16 cellular contexts compared by ENCODE assay signal in the genomic region with DNA sequence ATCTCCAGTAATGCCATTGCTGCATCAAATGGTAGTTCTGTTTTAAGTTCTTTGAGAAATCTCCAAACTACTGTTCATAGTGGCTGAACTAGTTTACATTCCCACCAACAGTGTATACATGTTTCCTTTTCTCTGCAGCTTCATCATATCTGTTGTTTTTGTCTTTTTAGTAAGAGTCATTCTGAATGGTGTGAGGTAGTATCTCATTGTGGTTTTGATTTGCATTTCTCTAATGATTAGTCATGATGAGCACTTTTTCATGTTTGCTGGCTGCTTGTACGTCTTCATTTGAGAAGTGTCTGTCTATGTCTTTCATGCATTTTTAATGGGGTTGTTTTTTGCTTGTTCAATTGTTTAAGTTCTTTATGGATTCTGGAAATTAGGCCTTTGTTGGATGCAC. TPM values are rescaled to one million over a fixed set of nuclear protein-coding genes. Genes with fewer than 3 reads are reported as not detected.
A peak's percentile ranks its signal among the peaks of the same experiment; 100 is the strongest.
DNase-seq lines count a peak whose midpoint lies in the region; ATAC-seq, FAIRE-seq and TF ChIP-seq lines count a peak whose summit lies in the region.
"Had no signal": no experiment of that assay in that cellular context is flagged by ENCODE, and none has a peak within 500 bp of the region (broad histone marks: within the 10 kb centered on the region; RNA-seq: fewer than 3 reads in every experiment).

No MANE protein-coding gene starts in this region.

- H3K27ac ChIP-seq in aorta (ENCODE audit: low read depth in 1 of 2, low read length in 2 of 2) = no peak overlapping the region
- H3K27ac ChIP-seq: GM23248, ovary, VCaP had no signal

- peaks cover 15% of the 10 kb centered on the region for H3K36me3 Mint-ChIP-seq in T-cell

- peaks cover 9 to 16% (median 12%) of the 10 kb centered on the region in 3 donors for H3K4me1 Mint-ChIP-seq in T-cell

- peak; percentile 69 for FAIRE-seq in GM12891 (lab: Jason Lieb, UNC)
- no peak for FAIRE-seq in HTR-8/SVneo (lab: Jason Lieb, UNC)

- no peaks in the 10 kb centered on the region for H3K27me3 ChIP-seq in aorta (ENCODE audit: control insufficient read depth in 1 of 2, insufficient read depth in 2 of 2, low read length in 1 of 2)
- H3K27me3 ChIP-seq: ovary had no signal

- peak; percentile 62 for ATAC-seq in GM19463 (IDR thresholded peaks at IDR 0.05; ENCODE audit: unreplicated experiment)
- peak in 3 of 4 experiments; percentile 18 to 64 (median 24) for ATAC-seq in T-cell (replicated peaks in 1 of 4)
- peak; percentile 53 for ATAC-seq in esophagus mucosa
- no peak for ATAC-seq in aorta (ENCODE audit: low FRiP score)
- ATAC-seq: Right ventricle myocardium inferior had no signal

- 93 to 94% methylated on average over 1 of the region's 1 CpG for WGBS in aorta, 2 donors

- no peaks in the 10 kb centered on the region for H3K36me3 ChIP-seq in aorta (ENCODE audit: control insufficient read depth in 1 of 2, insufficient read depth in 2 of 2, low read length in 1 of 2)
- H3K36me3 ChIP-seq: ovary had no signal

- H3K4me3 ChIP-seq in aorta (ENCODE audit: low read length in 2 of 2) = no peak overlapping the region
- H3K4me3 ChIP-seq: GM23248, ovary had no signal

- H3K9me3 ChIP-seq in aorta (ENCODE audit: control insufficient read depth, low read length) = peaks cover 2% of the 10 kb centered on the region
- H3K9me3 ChIP-seq: ovary had no signal

- peak overlapping the region; percentile 70 to 88 for H3K27ac Mint-ChIP-seq in T-cell

- H3K9me3 Mint-ChIP-seq in T-cell = peaks cover 13 to 25% (median 20%) of the 10 kb centered on the region in 3 donors

- H3K4me1 ChIP-seq in aorta (ENCODE audit: control insufficient read depth in 1 of 2, insufficient read depth in 2 of 2, low read length in 2 of 2) = no peaks in the 10 kb centered on the region

- POLR2A ChIA-PET in T-cell (lab: Charles Lee) = no interaction called here

- CTCF ChIA-PET in T-cell (lab: Charles Lee) = interaction anchor here in 1 of 2 donors (1.1 kb wide), 1 partner anchor 32 kb away, joined by 3 read pairs; no protein-coding TSS in a partner anchor

- intact Hi-C loops in aorta (cut with DNase I) = no loop called here

- H3K4me3 Mint-ChIP-seq in T-cell = peak overlapping the region; percentile 53 to 71 (median 61)

- DNase-seq in GM12891 (ENCODE audit: insufficient read length, low spot score) (no peak), T-cell (no peak), UCSD-AML1 (lab: John Stamatoyannopoulos, UW; ENCODE audit: unreplicated experiment) (no peak), A172 (ENCODE audit: low spot score) (no peak), HTR-8/SVneo (ENCODE audit: insufficient read length, low spot score) (no peak), aorta (no peak)
- DNase-seq: activated effector memory CD4-positive, alpha-beta T cell treated with anti-CD3 and anti-CD28 coated beads, Interleukin-2, amount 50 U/mL, for 16 hours; GM23248; IMR-90; NCI-H82; ovary had no signal

- no peaks in the 10 kb centered on the region for H3K27me3 Mint-ChIP-seq in T-cell

- no peak for TF ChIP-seq POLR2A in GM12891 (IDR thresholded peaks at IDR 0.05; ENCODE audit: low read depth, low read length)

TF ChIP-seq in GM12891, 5 proteins besides CTCF, POLR2A, EP300 and RAD21:
- no peak for TF ChIP-seq SPI1 (IDR thresholded peaks at IDR 0.05; ENCODE audit: low read depth, low read length)
- TF ChIP-seq POLR2AphosphoS5 (IDR thresholded peaks at IDR 0.05; ENCODE audit: low read depth, low read length) = no peak
- peak; percentile 57; the same call in 1 of the 2 replicates for TF ChIP-seq POU2F2 (IDR thresholded peaks at IDR 0.05; ENCODE audit: low read depth, low read length)
- no peak for TF ChIP-seq TAF1 (IDR thresholded peaks at IDR 0.05; ENCODE audit: low read depth, low read length)
- TF ChIP-seq PAX5 (IDR thresholded peaks at IDR 0.05; ENCODE audit: insufficient read depth, low read length, severe bottlenecking) = no peak

RNA-seq across cellular contexts. Expression of a gene that starts 10.2 kb away (rescaled TPM):
- polyA plus RNA-seq in GM12891 (2012; ENCODE audit: low read depth, missing spikeins) = 169 TPM
- total RNA-seq in T-cell (10 to 100 TPM; 15.8 to 21.6 (median 18.2) TPM), esophagus mucosa (1.1 TPM), aorta (under 1 TPM in 1 of 2 donors, not detected in 1; 0.51 TPM)
- total RNA-seq in A172 (2014; rRNA removed; shearing (Covaris generic)) = not detected in 2 replicates
- polyA plus RNA-seq in aorta = under 1 TPM in 1 of 2 donors, not detected in 1; 0.10 TPM
- total RNA-seq: GM23248, IMR-90, mesenteric fat pad, Right ventricle myocardium inferior had no signal
- polyA plus RNA-seq: IMR-90 had no signal

RNA-seq across cellular contexts. Expression of a gene that starts 57.1 kb away (rescaled TPM):
- polyA plus RNA-seq in GM12891 (2012; ENCODE audit: low read depth, missing spikeins) = 1.9 TPM
- total RNA-seq in T-cell (1 to 10 TPM in 4 of 5 donors, under 1 TPM in 1; 0.95 to 2.2 (median 1.5) TPM), esophagus mucosa (3.3 TPM), aorta (10 to 100 TPM in 1 of 2 donors, 1 to 10 TPM in 1; 9.1 to 16.8 TPM)
- 8.7 and 9.4 TPM in 2 replicates for total RNA-seq in A172 (2014; rRNA removed; shearing (Covaris generic))
- 1 to 10 TPM in 1 of 2 donors, under 1 TPM in 1; 0.88 to 1.3 TPM for polyA plus RNA-seq in aorta
